Comparison of ENCODE assay signal across 20 cellular contexts in the genomic region with DNA sequence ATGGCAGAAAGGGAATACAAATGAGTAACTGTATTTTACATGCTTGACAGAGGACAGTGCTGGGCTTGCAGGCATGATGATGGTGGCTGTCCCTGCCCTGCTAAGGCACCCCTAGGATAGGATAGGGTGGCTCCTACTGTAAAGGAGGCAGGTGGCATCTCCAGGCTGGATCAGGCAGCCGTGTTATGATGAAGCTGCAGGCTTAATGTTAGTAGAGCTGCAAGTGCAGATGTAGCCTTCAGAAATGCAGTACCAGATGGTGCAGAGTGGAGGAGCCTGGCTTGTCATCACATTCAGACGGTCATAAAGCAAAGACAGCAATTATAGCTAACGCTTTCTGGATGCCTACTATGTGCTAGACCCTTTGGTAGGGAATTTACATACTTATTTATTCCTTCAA.
DNase-seq lines count a peak whose midpoint lies in the region; ATAC-seq and TF ChIP-seq lines count a peak whose summit lies in the region.
"Had no signal": no experiment of that assay in that cellular context is flagged by ENCODE, and none has a peak within 500 bp of the region (broad histone marks: within the 10 kb centered on the region; RNA-seq: fewer than 3 reads in every experiment).

No MANE protein-coding gene starts in this region.

- intact Hi-C loops in Right ventricle myocardium inferior (cut with DNase I): no loop called here
- intact Hi-C loops in left ventricle myocardium superior (cut with micrococcal nuclease): no loop called here
- intact Hi-C loops in tibial artery (cut with DNase I; ENCODE audit: low total_unique reads): no loop called here

- no peaks in the 10 kb centered on the region for H3K27me3 ChIP-seq in WERI-Rb-1 (ENCODE audit: insufficient read depth, low read depth, severe bottlenecking)
- H3K27me3 ChIP-seq in tibial artery: peaks cover 0 to 22% of the 10 kb centered on the region in 2 donors

- TF ChIP-seq CTCF in WERI-Rb-1 (IDR thresholded peaks at IDR 0.05; ENCODE audit: low read depth, low read length) (no peak; the same call in 1 of the 2 replicates), tibial artery (IDR thresholded peaks at IDR 0.05) (no peak)

- no peak overlapping the region for H3K4me3 ChIP-seq in WERI-Rb-1 (ENCODE audit: low read depth, low read length)
- no peak overlapping the region for H3K4me3 ChIP-seq in tibial artery

- no peaks in the 10 kb centered on the region for H3K4me1 ChIP-seq in tibial artery

- H3K36me3 ChIP-seq in WERI-Rb-1 (no peaks in the 10 kb centered on the region), tibial artery (no peaks in the 10 kb centered on the region)

- H3K9me3 ChIP-seq in WERI-Rb-1 (ENCODE audit: severe bottlenecking) (no peaks in the 10 kb centered on the region), tibial artery (no peaks in the 10 kb centered on the region)

- DNase-seq in Right ventricle myocardium inferior (ENCODE audit: missing footprints) (no peak), left ventricle myocardium superior (no peak), NCI-H524 treated with DMSO at 0.1 percent for 48 hours (lab: John Stamatoyannopoulos, UW) (peak; percentile 59), WERI-Rb-1 (peak; percentile 62), tibial artery (no peak), putamen (ENCODE audit: low spot score) (no peak), NCI-H748 (lab: John Stamatoyannopoulos, UW; ENCODE audit: unreplicated experiment) (no peak), NOMO-1 treated with dmso at 0.1 percent for 144 hours (lab: John Stamatoyannopoulos, UW; ENCODE audit: unreplicated experiment) (no peak)
- DNase-seq: 8988T; CD4-positive, CD25-positive, alpha-beta regulatory T cell; DND-41; GDM1; GOT3; KBM-7; NCI-H1092; NCI-H187; NCI-H510A; NK-92 treated with Interleukin-12 subunit alpha and Interleukin-12 subunit beta, amount 100 ng/mL, for 24 hours; SIG-M5; SW 1271 had no signal

- no peak overlapping the region for H3K27ac ChIP-seq in WERI-Rb-1
- no peak overlapping the region for H3K27ac ChIP-seq in tibial artery

- ATAC-seq in Right ventricle myocardium inferior: peak; percentile 20
- no peak for ATAC-seq in left ventricle myocardium superior

Comparison
In these comparisons a context has a peak if more than half of its experiments do, and no peak if none do; other contexts are left out.
1. DNase-seq: peak in NCI-H524 treated with DMSO at 0.1 percent for 48 hours (single experiment) and WERI-Rb-1 (single experiment); none in Right ventricle myocardium inferior (single experiment), left ventricle myocardium superior (single experiment), tibial artery (0 of 2), putamen (single experiment), NCI-H748 (single experiment) and NOMO-1 treated with dmso at 0.1 percent for 144 hours (single experiment).